25 cellular contexts compared by ENCODE assay signal in the genomic region with DNA sequence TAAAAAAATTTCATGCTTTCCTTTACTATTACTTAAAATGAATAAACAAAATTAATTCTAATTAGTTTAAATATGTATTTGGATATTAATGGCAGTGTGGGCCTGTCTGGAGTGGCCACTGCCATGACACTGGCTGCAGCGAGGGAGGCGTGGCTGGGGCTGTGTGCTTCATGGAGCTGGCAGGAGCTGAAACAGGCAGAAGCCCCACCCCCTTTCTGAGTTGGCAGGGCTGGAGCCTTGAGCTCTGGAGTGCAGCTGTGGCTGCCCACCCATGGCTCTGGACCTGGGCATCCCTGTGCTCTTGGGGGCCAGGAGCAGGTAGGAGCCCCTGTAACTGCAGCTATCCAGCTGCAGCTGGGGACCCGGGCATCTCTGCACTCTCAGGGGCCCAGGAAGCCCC. TPM values are rescaled to one million over a fixed set of nuclear protein-coding genes. Genes with fewer than 3 reads are reported as not detected.
A peak's percentile ranks its signal among the peaks of the same experiment; 100 is the strongest.
DNase-seq lines count a peak whose midpoint lies in the region; ATAC-seq and TF ChIP-seq lines count a peak whose summit lies in the region.
"Had no signal": no experiment of that assay in that cellular context is flagged by ENCODE, and none has a peak within 500 bp of the region (broad histone marks: within the 10 kb centered on the region; RNA-seq: fewer than 3 reads in every experiment).

No MANE protein-coding gene starts in this region.

- no peak overlapping the region for H3K4me2 ChIP-seq in H9 (ENCODE audit: insufficient read depth, insufficient read length, low read length)

- H3K27me3 ChIP-seq in H9 (ENCODE audit: insufficient read depth, low read length), result no peaks in the 10 kb centered on the region
- H3K27me3 ChIP-seq in endodermal cell (ENCODE audit: control insufficient read depth, insufficient read depth, low read length, poor library complexity, severe bottlenecking), result no peaks in the 10 kb centered on the region

- H3K4me1 ChIP-seq in H9 (ENCODE audit: insufficient read depth, low read length) (no peaks in the 10 kb centered on the region), endodermal cell (ENCODE audit: control insufficient read depth, insufficient read depth, low read length) (no peaks in the 10 kb centered on the region)

- no peaks in the 10 kb centered on the region for H3K79me1 ChIP-seq in H9 (ENCODE audit: insufficient read depth, low read depth, low read length, poor library complexity, severe bottlenecking)

- H2BK5ac ChIP-seq in H9 (ENCODE audit: insufficient read length, low read length), result no peak overlapping the region

- no peaks in the 10 kb centered on the region for H3K4me1 Mint-ChIP-seq in H9
- H3K4me1 Mint-ChIP-seq in endodermal cell, result no peaks in the 10 kb centered on the region
- H3K4me1 Mint-ChIP-seq in nephron progenitor cell, result peaks cover 6% of the 10 kb centered on the region
- peaks cover 2% of the 10 kb centered on the region for H3K4me1 Mint-ChIP-seq in endothelial cell (ENCODE audit: unreplicated experiment)
- H3K4me1 Mint-ChIP-seq: activated CD4-positive, alpha-beta memory T cell treated with anti-CD3 and anti-CD28 coated beads, Interleukin-2, amount 10 ng/mL, durations not matched to agents 7 days and 5 days; activated naive CD4-positive, alpha-beta T cell treated with anti-CD3 and anti-CD28 coated beads, Interleukin-2, amount 50 U/mL, for 24 hours; activated T-helper 17 cell treated with anti-CD3 and anti-CD28 coated beads, Interleukin-2, amount 50 U/mL, for 72 hours; stimulated activated memory B cell treated with anti-CD40 and anti-IgM and Interleukin-4, amounts not matched to agents 10 μg/mL and 1 μg/mL and 100 μg/mL, for 72 hours had no signal

- no peak overlapping the region for H4K91ac ChIP-seq in H9 (ENCODE audit: insufficient read length, low read depth, low read length)

- no peak overlapping the region for H2AFZ ChIP-seq in H9 (ENCODE audit: low read length)

- H3K23ac ChIP-seq in H9 (ENCODE audit: insufficient read length, low read depth, low read length), result no peak overlapping the region

- TF ChIP-seq CTCF in H9 (conservative IDR thresholded peaks at IDR 0.05), result no peak
- no peak for TF ChIP-seq CTCF in endodermal cell (conservative IDR thresholded peaks at IDR 0.05)
- TF ChIP-seq CTCF in nephron progenitor cell (IDR thresholded peaks at IDR 0.05), result no peak
- no peak for TF ChIP-seq CTCF in endothelial cell (IDR thresholded peaks at IDR 0.05; ENCODE audit: unreplicated experiment)

- H2BK120ac ChIP-seq in H9 (ENCODE audit: low read depth, low read length, poor library complexity, severe bottlenecking), result no peak overlapping the region

- H3K23me2 ChIP-seq in H9 (ENCODE audit: insufficient read length, low read depth, low read length, poor library complexity, severe bottlenecking), result no peaks in the 10 kb centered on the region

- no CpG with 5 or more reads among the region's 3 CpGs for WGBS in H9 (ENCODE audit: extremely low coverage, insufficient read length, low lambda C conversion rate)
- WGBS in endodermal cell (ENCODE audit: insufficient coverage in 1 of 2, insufficient read length in 1 of 2), 2 experiments, result 83 to 92% methylated on average over 1 to 3 of the region's 3 CpGs

- H2BK20ac ChIP-seq in H9 (ENCODE audit: low read depth, low read length, poor library complexity, severe bottlenecking), result no peak overlapping the region

- H3K56ac ChIP-seq in H9 (ENCODE audit: insufficient read length, low read depth, low read length), result no peak overlapping the region

- H3K36me3 ChIP-seq in endodermal cell (ENCODE audit: control insufficient read depth, insufficient read depth, low read length), result no peaks in the 10 kb centered on the region

- no peak overlapping the region for H3K4me3 Mint-ChIP-seq in H9
- H3K4me3 Mint-ChIP-seq in endodermal cell, result no peak overlapping the region
- no peak overlapping the region for H3K4me3 Mint-ChIP-seq in nephron progenitor cell
- no peak overlapping the region for H3K4me3 Mint-ChIP-seq in endothelial cell (ENCODE audit: unreplicated experiment)
- H3K4me3 Mint-ChIP-seq: activated CD4-positive, alpha-beta memory T cell treated with anti-CD3 and anti-CD28 coated beads, Interleukin-2, amount 10 ng/mL, durations not matched to agents 7 days and 5 days; activated naive CD4-positive, alpha-beta T cell treated with anti-CD3 and anti-CD28 coated beads, Interleukin-2, amount 50 U/mL, for 24 hours; activated T-helper 17 cell treated with anti-CD3 and anti-CD28 coated beads, Interleukin-2, amount 50 U/mL, for 72 hours; stimulated activated memory B cell treated with anti-CD40 and anti-IgM and Interleukin-4, amounts not matched to agents 10 μg/mL and 1 μg/mL and 100 μg/mL, for 72 hours had no signal

- no peak overlapping the region for H4K8ac ChIP-seq in H9 (replicated peaks; ENCODE audit: insufficient read length, low read depth, low read length)

- H3K9me3 Mint-ChIP-seq in H9, result peaks cover 7 to 12% of the 10 kb centered on the region in 2 experiments; a peak in 4 of 5 replicates
- peaks cover 13% of the 10 kb centered on the region for H3K9me3 Mint-ChIP-seq in endodermal cell
- peaks cover 15% of the 10 kb centered on the region for H3K9me3 Mint-ChIP-seq in nephron progenitor cell
- H3K9me3 Mint-ChIP-seq in endothelial cell (ENCODE audit: unreplicated experiment), result peaks cover 3% of the 10 kb centered on the region
- H3K9me3 Mint-ChIP-seq: activated CD4-positive, alpha-beta memory T cell treated with anti-CD3 and anti-CD28 coated beads, Interleukin-2, amount 10 ng/mL, durations not matched to agents 7 days and 5 days; activated naive CD4-positive, alpha-beta T cell treated with anti-CD3 and anti-CD28 coated beads, Interleukin-2, amount 50 U/mL, for 24 hours; activated T-helper 17 cell treated with anti-CD3 and anti-CD28 coated beads, Interleukin-2, amount 50 U/mL, for 72 hours; stimulated activated memory B cell treated with anti-CD40 and anti-IgM and Interleukin-4, amounts not matched to agents 10 μg/mL and 1 μg/mL and 100 μg/mL, for 72 hours had no signal

- H3K4me3 ChIP-seq in endodermal cell (ENCODE audit: low read length), result no peak overlapping the region
- H3K4me3 ChIP-seq: coronary artery had no signal

- H3K9me3 ChIP-seq in H9 (ENCODE audit: control insufficient read depth, low read depth, low read length) (no peaks in the 10 kb centered on the region), endodermal cell (ENCODE audit: control insufficient read depth, low read length) (peaks cover 19% of the 10 kb centered on the region)

- H3K14ac ChIP-seq in H9 (ENCODE audit: insufficient read depth, low read length), result no peak overlapping the region

- no peak overlapping the region for H3K18ac ChIP-seq in H9 (ENCODE audit: insufficient read length, low read depth, low read length)

- H3K27ac Mint-ChIP-seq in H9, result no peak overlapping the region
- H3K27ac Mint-ChIP-seq in endodermal cell, result no peak overlapping the region
- H3K27ac Mint-ChIP-seq in nephron progenitor cell, result no peak overlapping the region
- no peak overlapping the region for H3K27ac Mint-ChIP-seq in endothelial cell (ENCODE audit: unreplicated experiment)
- H3K27ac Mint-ChIP-seq: activated CD4-positive, alpha-beta memory T cell treated with anti-CD3 and anti-CD28 coated beads, Interleukin-2, amount 10 ng/mL, durations not matched to agents 7 days and 5 days; activated naive CD4-positive, alpha-beta T cell treated with anti-CD3 and anti-CD28 coated beads, Interleukin-2, amount 50 U/mL, for 24 hours; activated T-helper 17 cell treated with anti-CD3 and anti-CD28 coated beads, Interleukin-2, amount 50 U/mL, for 72 hours; stimulated activated memory B cell treated with anti-CD40 and anti-IgM and Interleukin-4, amounts not matched to agents 10 μg/mL and 1 μg/mL and 100 μg/mL, for 72 hours had no signal

- H2BK15ac ChIP-seq in H9 (ENCODE audit: low read depth, low read length), result no peak overlapping the region

- H3K36me3 Mint-ChIP-seq in H9 (ENCODE audit: insufficient read depth in 1 of 3, low read depth in 3 of 3), result peaks cover 0 to 11% (median 6%) of the 10 kb centered on the region in 3 experiments; a peak in 3 of 7 replicates
- H3K36me3 Mint-ChIP-seq in endodermal cell (ENCODE audit: low read depth), result no peaks in the 10 kb centered on the region
- H3K36me3 Mint-ChIP-seq in nephron progenitor cell (ENCODE audit: low read depth), result peaks cover 5% of the 10 kb centered on the region
- H3K36me3 Mint-ChIP-seq in endothelial cell (ENCODE audit: low read depth, unreplicated experiment), result peaks cover 11% of the 10 kb centered on the region
- H3K36me3 Mint-ChIP-seq: activated naive CD4-positive, alpha-beta T cell treated with anti-CD3 and anti-CD28 coated beads, Interleukin-2, amount 50 U/mL, for 24 hours; stimulated activated memory B cell treated with anti-CD40 and anti-IgM and Interleukin-4, amounts not matched to agents 10 μg/mL and 1 μg/mL and 100 μg/mL, for 72 hours had no signal

- DNase-seq in ELR (ENCODE audit: low read depth) (peak; percentile 4), H9 (peak; percentile 62), endodermal cell (peak; percentile 57), nephron progenitor cell (peak; percentile 38), HPDE6-E6E7 (ENCODE audit: extremely low spot score) (no peak), endothelial cell (ENCODE audit: low spot score) (no peak)
- DNase-seq: activated CD4-positive, alpha-beta memory T cell treated with anti-CD3 and anti-CD28 coated beads, Interleukin-2, amount 10 ng/mL, durations not matched to agents 7 days and 5 days; activated CD4-positive, alpha-beta T cell treated with anti-CD3 and anti-CD28 coated beads for 1 hour; activated CD8-positive, alpha-beta memory T cell treated with anti-CD3 and anti-CD28 coated beads, Interleukin-2, amount 50 U/mL, for 48 hours; GOT3; IMR-90; mammary epithelial cell; NCI-H1092; NCI-H1694 treated with DMSO at 0.1 percent for 48 hours; NCI-H526 treated with DMSO at 0.1 percent for 48 hours; stimulated activated CD4-positive, alpha-beta T cell treated with anti-CD3 and anti-CD28 coated beads, Interleukin-12 subunit alpha, Interleukin-12 subunit beta, amount 100 ng/mL, for 4 hours; stimulated activated CD4-positive, alpha-beta T cell treated with anti-CD3 and anti-CD28 coated beads, Interleukin-4, amount 100 ng/mL, for 24 hours had no signal

- no peak for ATAC-seq in GM19023 (IDR thresholded peaks at IDR 0.05; ENCODE audit: unreplicated experiment)
- no peak for ATAC-seq in HG03135 (IDR thresholded peaks at IDR 0.05; ENCODE audit: unreplicated experiment)
- ATAC-seq: activated T-helper 17 cell treated with anti-CD3 and anti-CD28 coated beads, Interleukin-2, amount 50 U/mL, for 72 hours; Panc1; sciatic nerve; stimulated activated memory B cell treated with anti-CD40 and anti-IgM and Interleukin-4, amounts not matched to agents 10 μg/mL and 1 μg/mL and 100 μg/mL, for 72 hours had no signal

- H3K79me2 ChIP-seq in H9 (ENCODE audit: insufficient read depth, low read length), result no peaks in the 10 kb centered on the region

- no peak overlapping the region for H2BK12ac ChIP-seq in H9 (ENCODE audit: insufficient read length, low read depth, low read length)

- H3K9ac ChIP-seq in H9 (ENCODE audit: extremely low read depth, insufficient read length, low read length) (no peak overlapping the region), endodermal cell (ENCODE audit: extremely low read depth, low read length, poor library complexity, severe bottlenecking) (no peak overlapping the region)

- H4K5ac ChIP-seq in H9 (ENCODE audit: insufficient read length, low read depth, low read length), result no peak overlapping the region

- no peaks in the 10 kb centered on the region for H4K20me1 ChIP-seq in H9 (ENCODE audit: control insufficient read depth, insufficient read depth, insufficient read length)

- H3K4ac ChIP-seq in H9 (ENCODE audit: low read depth, low read length), result no peak overlapping the region

- H3K27me3 Mint-ChIP-seq in H9 (ENCODE audit: low read depth), result no peaks in the 10 kb centered on the region
- no peaks in the 10 kb centered on the region for H3K27me3 Mint-ChIP-seq in endodermal cell (ENCODE audit: insufficient read depth)
- no peaks in the 10 kb centered on the region for H3K27me3 Mint-ChIP-seq in nephron progenitor cell (ENCODE audit: low read depth, poor library complexity)
- H3K27me3 Mint-ChIP-seq in endothelial cell (ENCODE audit: unreplicated experiment), result peaks cover 4% of the 10 kb centered on the region
- H3K27me3 Mint-ChIP-seq: activated naive CD4-positive, alpha-beta T cell treated with anti-CD3 and anti-CD28 coated beads, Interleukin-2, amount 50 U/mL, for 24 hours; activated T-helper 17 cell treated with anti-CD3 and anti-CD28 coated beads, Interleukin-2, amount 50 U/mL, for 72 hours; stimulated activated memory B cell treated with anti-CD40 and anti-IgM and Interleukin-4, amounts not matched to agents 10 μg/mL and 1 μg/mL and 100 μg/mL, for 72 hours had no signal

- no peak overlapping the region for H3T11ph ChIP-seq in H9 (ENCODE audit: low read length)

- H2AK5ac ChIP-seq in H9 (ENCODE audit: insufficient read length, low read length), result no peak overlapping the region

- H3K27ac ChIP-seq in H9 (ENCODE audit: insufficient read length, low read depth, low read length), result no peak overlapping the region
- H3K27ac ChIP-seq in endodermal cell (ENCODE audit: low read depth, low read length), result no peak overlapping the region
- H3K27ac ChIP-seq: coronary artery had no signal

RNA-seq across cellular contexts. Expression of a gene that starts 8.2 kb away (rescaled TPM):
- total RNA-seq in H9 (2021) (7.9 and 8.8 TPM in 2 replicates), endodermal cell (10 to 100 TPM; 18.3 to 22.7 TPM), endothelial cell (ENCODE audit: unreplicated experiment) (27.2 TPM)
- 36.7 TPM for polyA plus RNA-seq in endodermal cell (2013, experiment 1 of 2)
- 30.2 TPM for polyA plus RNA-seq in endodermal cell (2013, experiment 2 of 2)

RNA-seq across cellular contexts. Expression of a gene that starts 23.2 kb away (rescaled TPM):
- total RNA-seq in H9 (2021), result 27.6 and 28.5 TPM in 2 replicates
- total RNA-seq in endodermal cell, result 10 to 100 TPM; 23.2 to 28.6 TPM
- polyA plus RNA-seq in endodermal cell (2013, experiment 1 of 2), result 24.5 TPM
- polyA plus RNA-seq in endodermal cell (2013, experiment 2 of 2), result 21.6 TPM
- total RNA-seq in endothelial cell (ENCODE audit: unreplicated experiment), result 16.6 TPM

Comparison
In these comparisons a context has a peak if more than half of its experiments do, and no peak if none do; other contexts are left out.
1. DNase-seq: peak in ELR (single experiment), H9 (single experiment), endodermal cell (single experiment) and nephron progenitor cell (single experiment); none in HPDE6-E6E7 (single experiment) and endothelial cell (single experiment).